ENCODE assay signal across 9 cellular contexts in the genomic region with DNA sequence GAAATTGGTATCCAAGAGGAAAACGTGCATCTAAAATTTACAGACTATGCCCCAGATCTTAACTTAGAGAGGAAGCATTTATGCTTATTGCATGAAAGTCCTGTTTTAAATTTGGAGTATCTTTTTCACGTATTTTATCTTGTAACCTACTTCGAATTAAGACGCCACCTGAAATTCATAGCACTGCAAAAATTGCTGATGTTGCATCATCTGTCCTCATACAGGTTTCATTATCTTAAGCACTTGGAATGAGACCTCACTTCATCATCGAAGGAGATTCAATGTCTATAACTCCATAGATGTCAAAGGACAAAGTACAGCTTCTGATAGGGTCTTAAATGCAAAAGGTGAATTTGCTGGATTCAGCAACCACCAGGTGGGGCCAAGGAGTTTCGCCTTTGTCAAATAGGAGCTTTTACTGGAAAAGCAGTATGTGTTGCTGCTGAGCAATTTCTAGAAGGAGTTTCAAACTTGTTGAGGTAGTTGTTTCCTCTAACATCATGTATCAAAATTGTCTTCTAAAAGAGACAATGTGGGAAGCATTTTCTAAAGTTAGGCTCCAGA.
DNase-seq lines count a peak whose midpoint lies in the region; ATAC-seq, FAIRE-seq and TF ChIP-seq lines count a peak whose summit lies in the region.
"Had no signal": no experiment of that assay in that cellular context is flagged by ENCODE, and none has a peak within 500 bp of the region (broad histone marks: within the 10 kb centered on the region; RNA-seq: fewer than 3 reads in every experiment).

No MANE protein-coding gene starts in this region.

- H3K4me3 ChIP-seq in MM.1S (ENCODE audit: low read length): no peak overlapping the region
- no peak overlapping the region for H3K4me3 ChIP-seq in brain microvascular endothelial cell (ENCODE audit: low read depth, low read length)
- H3K4me3 ChIP-seq in Peyer's patch: no peak overlapping the region

- no peak for ATAC-seq in GM19452 (IDR thresholded peaks at IDR 0.05; ENCODE audit: unreplicated experiment)

- no peak overlapping the region for H3K4me3 Mint-ChIP-seq in neural crest cell

- H3F3A ChIP-seq in MM.1S (ENCODE audit: insufficient read depth, low read length): no peaks in the 10 kb centered on the region

- TF ChIP-seq CTCF in GM12872 (IDR thresholded peaks at IDR 0.05; ENCODE audit: insufficient read depth, low read depth, low read length) (peak; percentile 54), MM.1S (IDR thresholded peaks at IDR 0.05; ENCODE audit: low read length) (peak; percentile 56), brain microvascular endothelial cell (IDR thresholded peaks at IDR 0.05; ENCODE audit: low read depth, low read length, missing control alignments) (peak; percentile 50), neural crest cell (conservative IDR thresholded peaks at IDR 0.05) (peak; percentile 68), Peyer's patch (IDR thresholded peaks at IDR 0.05) (peak in 1 of 6 experiments; percentile 3)

- in situ Hi-C loops in brain microvascular endothelial cell (cut with HindIII; ENCODE audit: low pct_ligation_motif_present, low sequenced_read_pairs): no loop called here

- TF ChIP-seq POLR2A in Peyer's patch (IDR thresholded peaks at IDR 0.05): no peak

- no peaks in the 10 kb centered on the region for H4K20me1 ChIP-seq in MM.1S (ENCODE audit: insufficient read depth, low read length)

- peaks cover 7% of the 10 kb centered on the region for H3K27me3 Mint-ChIP-seq in neural crest cell (ENCODE audit: low read depth)

- H3K27ac ChIP-seq in MM.1S (ENCODE audit: low read length) (no peak overlapping the region), brain microvascular endothelial cell (no peak overlapping the region), Peyer's patch (no peak overlapping the region)

- H3K36me3 ChIP-seq in MM.1S (replicated peaks; ENCODE audit: insufficient read depth, low read length): no peaks in the 10 kb centered on the region
- H3K36me3 ChIP-seq in brain microvascular endothelial cell (replicated peaks): no peaks in the 10 kb centered on the region
- H3K36me3 ChIP-seq in Peyer's patch: no peaks in the 10 kb centered on the region

- H3K4me2 ChIP-seq in MM.1S (ENCODE audit: low read depth, low read length): no peak overlapping the region

- no peaks in the 10 kb centered on the region for H3K9me2 ChIP-seq in MM.1S (replicated peaks; ENCODE audit: insufficient read depth, low read length)

- H3K4me1 ChIP-seq in MM.1S (ENCODE audit: low read length) (no peaks in the 10 kb centered on the region), Peyer's patch (no peaks in the 10 kb centered on the region)

- H3K9ac ChIP-seq in MM.1S (ENCODE audit: low read length): no peak overlapping the region

- H2AFZ ChIP-seq in MM.1S (ENCODE audit: low read length): no peak overlapping the region

- DNase-seq in MM.1S (peak; percentile 42), brain microvascular endothelial cell (no peak), neural crest cell (ENCODE audit: low read depth, low spot score) (peak; percentile 8), Peyer's patch (no peak), GM19239 (ENCODE audit: insufficient read length, low spot score) (no peak)
- DNase-seq: amniotic stem cell, small intestine had no signal

- H3K36me3 Mint-ChIP-seq in neural crest cell (ENCODE audit: low read depth): no peaks in the 10 kb centered on the region

- H3K9me3 Mint-ChIP-seq in neural crest cell: peaks cover 5% of the 10 kb centered on the region

- H3K79me2 ChIP-seq in MM.1S (ENCODE audit: low read length): no peaks in the 10 kb centered on the region

- H3K9me3 ChIP-seq in MM.1S (replicated peaks; ENCODE audit: insufficient read depth, low read length) (no peaks in the 10 kb centered on the region), Peyer's patch (no peaks in the 10 kb centered on the region)

- H3K4me1 Mint-ChIP-seq in neural crest cell: no peaks in the 10 kb centered on the region

- H3K27me3 ChIP-seq in MM.1S (replicated peaks; ENCODE audit: insufficient read depth, low read length) (no peaks in the 10 kb centered on the region), brain microvascular endothelial cell (replicated peaks) (no peaks in the 10 kb centered on the region), Peyer's patch (no peaks in the 10 kb centered on the region)

- H3K27ac Mint-ChIP-seq in neural crest cell (ENCODE audit: unreplicated experiment): no peak overlapping the region

- no peak for FAIRE-seq in GM19239 (lab: Jason Lieb, UNC)
- FAIRE-seq: small intestine had no signal

Comparison
In these comparisons a context has a peak if more than half of its experiments do, and no peak if none do; other contexts are left out.
1. DNase-seq: peak in MM.1S (single experiment) and neural crest cell (single experiment); none in brain microvascular endothelial cell (single experiment), Peyer's patch (0 of 3) and GM19239 (single experiment).